Comparison of ENCODE assay signal across 9 cellular contexts in genomic region chr3:184177331-184177731, GRCh38. TPM values are rescaled to one million over a fixed set of nuclear protein-coding genes. Genes with fewer than 3 reads are reported as not detected.
DNase-seq lines count a peak whose midpoint lies in the region; TF ChIP-seq lines count a peak whose summit lies in the region.
"Had no signal": no experiment of that assay in that cellular context is flagged by ENCODE, and none has a peak within 500 bp of the region (broad histone marks: within the 10 kb centered on the region; RNA-seq: fewer than 3 reads in every experiment).

No MANE protein-coding gene starts in this region.

- peak overlapping the region; percentile 33 for H3K27ac ChIP-seq in CD8-positive, alpha-beta memory T cell (ENCODE audit: low read depth, low read length)
- H3K27ac ChIP-seq in SJSA1, result peak overlapping the region; percentile 9; the same call in 1 of the 2 replicates
- peak overlapping the region; percentile 89 for H3K27ac ChIP-seq in fibroblast of lung (ENCODE audit: insufficient read depth, low read length)
- H3K27ac ChIP-seq in prostate gland, result peak overlapping the region; percentile 83 to 88

- H2AFZ ChIP-seq in fibroblast of lung (ENCODE audit: low read length), result no peak overlapping the region

- CTCF ChIA-PET in CD8-positive, alpha-beta memory T cell (lab: Charles Lee), result no interaction called here

- H3K9me3 ChIP-seq in CD8-positive, alpha-beta memory T cell (ENCODE audit: low read length), result no peaks in the 10 kb centered on the region
- H3K9me3 ChIP-seq in SJSA1 (replicated peaks) (no peaks in the 10 kb centered on the region), fibroblast of lung (ENCODE audit: control insufficient read depth, insufficient read depth, low read depth, low read length) (no peaks in the 10 kb centered on the region), prostate gland (no peaks in the 10 kb centered on the region)

- intact Hi-C loops in prostate gland (cut with DNase I), result loop anchor here (5.0 kb wide), 1 partner anchor 40 kb away; the partner anchor contains the start of gene EIF2B5

- POLR2A ChIA-PET in CD8-positive, alpha-beta memory T cell (lab: Charles Lee), result interaction anchor here (1.0 kb wide), 1 partner anchor 42 kb away, joined by 3 read pairs; the partner anchor contains the start of gene EIF2B5

- TF ChIP-seq POLR2A in prostate gland (IDR thresholded peaks at IDR 0.05), result no peak

- peaks cover 0 to 1% of the 10 kb centered on the region in 2 donors for H3K27me3 Mint-ChIP-seq in CD8-positive, alpha-beta memory T cell

- peaks cover 32 to 48% (median 44%) of the 10 kb centered on the region in 3 donors for H3K4me1 Mint-ChIP-seq in CD8-positive, alpha-beta memory T cell

- peaks cover 44% of the 10 kb centered on the region for H3K36me3 ChIP-seq in CD8-positive, alpha-beta memory T cell (ENCODE audit: insufficient read depth, low read length)
- H3K36me3 ChIP-seq in SJSA1 (peaks cover 73% of the 10 kb centered on the region), fibroblast of lung (ENCODE audit: control insufficient read depth, insufficient read depth, low read length) (peaks cover 43% of the 10 kb centered on the region), prostate gland (peaks cover 24 to 30% of the 10 kb centered on the region in 2 donors)

- peaks cover 2% of the 10 kb centered on the region for H4K20me1 ChIP-seq in fibroblast of lung (ENCODE audit: control insufficient read depth, extremely low read depth, insufficient read depth, low read length)

- no peaks in the 10 kb centered on the region for H3K9me3 Mint-ChIP-seq in CD8-positive, alpha-beta memory T cell

- peaks cover 0 to 65% (median 20%) of the 10 kb centered on the region in 3 donors for H3K36me3 Mint-ChIP-seq in CD8-positive, alpha-beta memory T cell

- DNase-seq in CD8-positive, alpha-beta memory T cell, result no peak
- DNase-seq in SJSA1 (ENCODE audit: low read depth in 1 of 2, low spot score in 2 of 2) (no peak), fibroblast of lung (ENCODE audit: low read depth in 2 of 2) (peak; percentile 50 to 57), prostate gland (ENCODE audit: low spot score) (no peak), epidermal melanocyte (ENCODE audit: insufficient read length, low spot score) (no peak), NCI-H2081 treated with DMSO at 0.1 percent for 48 hours (lab: John Stamatoyannopoulos, UW) (no peak), NCI-H2171 (lab: John Stamatoyannopoulos, UW) (no peak)
- DNase-seq in activated T-cell treated with anti-CD3 and anti-CD28 coated beads, Interleukin-2, amount 50 U/mL, for 1 hour, result no peak
- DNase-seq: stimulated activated CD4-positive, alpha-beta T cell treated with anti-CD3 and anti-CD28 coated beads, Interleukin-2, amount 100 ng/mL, for 24 hours had no signal

- H3K27ac Mint-ChIP-seq in CD8-positive, alpha-beta memory T cell, result peak overlapping the region in 1 of 8 donors; percentile 48

- H3K27me3 ChIP-seq in CD8-positive, alpha-beta memory T cell (ENCODE audit: insufficient read depth, low read length, poor library complexity, severe bottlenecking), result no peaks in the 10 kb centered on the region
- H3K27me3 ChIP-seq in SJSA1 (replicated peaks) (no peaks in the 10 kb centered on the region), fibroblast of lung (ENCODE audit: control insufficient read depth, insufficient read depth, low read length) (no peaks in the 10 kb centered on the region), prostate gland (replicated peaks; ENCODE audit: insufficient read depth) (no peaks in the 10 kb centered on the region)

- H3K4me2 ChIP-seq in fibroblast of lung (ENCODE audit: extremely low read depth, insufficient read depth, low read length), result peak overlapping the region; percentile 85

- H3K4me3 ChIP-seq in CD8-positive, alpha-beta memory T cell (ENCODE audit: low read length), result no peak overlapping the region
- H3K4me3 ChIP-seq in SJSA1 (peak overlapping the region; percentile 88), fibroblast of lung (replicated peaks in 1 of 4; ENCODE audit: control extremely low read depth in 1 of 4, insufficient read depth in 1 of 4, low read depth in 3 of 4, low read length in 4 of 4) (peak overlapping the region; percentile 36 to 98 (median 59)), prostate gland (peak overlapping the region in 1 of 2 donors; percentile 75)

- WGBS in prostate gland, result 28% methylated on average over 4 of the region's 4 CpGs

- peak overlapping the region in 3 of 7 donors; percentile 15 to 96 (median 23) for H3K4me3 Mint-ChIP-seq in CD8-positive, alpha-beta memory T cell

- peaks cover 53% of the 10 kb centered on the region for H3K79me2 ChIP-seq in fibroblast of lung (ENCODE audit: control insufficient read depth, insufficient read depth, low read length)

- TF ChIP-seq CTCF in fibroblast of lung (conservative IDR thresholded peaks at IDR 0.05 in 1 of 2, IDR thresholded peaks at IDR 0.05 in 1 of 2; ENCODE audit: low read depth in 1 of 2, low read length in 2 of 2) (no peak), prostate gland (IDR thresholded peaks at IDR 0.05) (no peak)

- peak overlapping the region; percentile 42 for H3K9ac ChIP-seq in fibroblast of lung (ENCODE audit: insufficient read depth, low read length)

- peaks cover 25% of the 10 kb centered on the region for H3K4me1 ChIP-seq in CD8-positive, alpha-beta memory T cell (ENCODE audit: insufficient read depth, low read length)
- H3K4me1 ChIP-seq in SJSA1 (replicated peaks) (peaks cover 57% of the 10 kb centered on the region), fibroblast of lung (ENCODE audit: control insufficient read depth, extremely low read depth, insufficient read depth, low read length) (peaks cover 7% of the 10 kb centered on the region), prostate gland (replicated peaks) (peaks cover 18% of the 10 kb centered on the region)

RNA-seq across cellular contexts. Expression of gene AP2M1, which starts 2.7 kb away (rescaled TPM):
- 100 to 1,000 TPM; 268 to 270 TPM for total RNA-seq in CD8-positive, alpha-beta memory T cell
- 265 TPM for polyA plus RNA-seq in CD8-positive, alpha-beta memory T cell
- total RNA-seq in SJSA1 (2014; rRNA removed; shearing (Covaris generic)), result 282 and 609 TPM in 2 replicates
- total RNA-seq in fibroblast of lung, result 362 and 430 TPM in 2 replicates
- polyA plus RNA-seq in fibroblast of lung, result 746 and 902 TPM in 2 replicates
- polyA plus RNA-seq in fibroblast of lung (2012), result 686 and 750 TPM in 2 replicates
- 745 and 1,352 TPM in 2 replicates for polyA minus RNA-seq in fibroblast of lung (ENCODE audit: low replicate concordance)
- 100 to 1,000 TPM; 183 to 307 TPM for total RNA-seq in prostate gland

RNA-seq across cellular contexts. Expression of gene ABCF3, which starts 8.7 kb away (rescaled TPM):
- 10 to 100 TPM; 70.8 to 70.9 TPM for total RNA-seq in CD8-positive, alpha-beta memory T cell
- polyA plus RNA-seq in CD8-positive, alpha-beta memory T cell, result 54.5 TPM
- 19.2 and 28.7 TPM in 2 replicates for total RNA-seq in SJSA1 (2014; rRNA removed; shearing (Covaris generic))
- total RNA-seq in fibroblast of lung (63.9 and 65.1 TPM in 2 replicates), prostate gland (100 to 1,000 TPM in 1 of 2 donors, 10 to 100 TPM in 1; 62.9 to 103 TPM)
- 31.3 and 40.2 TPM in 2 replicates for polyA plus RNA-seq in fibroblast of lung
- 32.5 and 41.7 TPM in 2 replicates for polyA plus RNA-seq in fibroblast of lung (2012)
- 146 and 162 TPM in 2 replicates for polyA minus RNA-seq in fibroblast of lung (ENCODE audit: low replicate concordance)

RNA-seq across cellular contexts. Expression of gene DVL3, which starts 22.2 kb away (rescaled TPM):
- 10 to 100 TPM; 38.5 to 44.0 TPM for total RNA-seq in CD8-positive, alpha-beta memory T cell
- 15.4 TPM for polyA plus RNA-seq in CD8-positive, alpha-beta memory T cell
- 32.2 and 33.6 TPM in 2 replicates for total RNA-seq in SJSA1 (2014; rRNA removed; shearing (Covaris generic))
- total RNA-seq in fibroblast of lung (32.4 and 33.7 TPM in 2 replicates), prostate gland (10 to 100 TPM; 61.7 to 95.1 TPM)
- 16.5 and 19.8 TPM in 2 replicates for polyA plus RNA-seq in fibroblast of lung
- 25.9 and 39.9 TPM in 2 replicates for polyA plus RNA-seq in fibroblast of lung (2012)
- polyA minus RNA-seq in fibroblast of lung (ENCODE audit: low replicate concordance), result 47.8 and 83.9 TPM in 2 replicates

RNA-seq across cellular contexts. Expression of gene EIF2B5, which starts 42.2 kb away (rescaled TPM):
- total RNA-seq in CD8-positive, alpha-beta memory T cell, result 10 to 100 TPM; 74.8 to 83.9 TPM
- 51.6 TPM for polyA plus RNA-seq in CD8-positive, alpha-beta memory T cell
- 49.5 and 62.3 TPM in 2 replicates for total RNA-seq in SJSA1 (2014; rRNA removed; shearing (Covaris generic))
- total RNA-seq in fibroblast of lung (23.4 and 26.9 TPM in 2 replicates), prostate gland (10 to 100 TPM; 54.9 to 61.5 TPM)
- 23.8 and 26.7 TPM in 2 replicates for polyA plus RNA-seq in fibroblast of lung
- 19.0 and 26.5 TPM in 2 replicates for polyA plus RNA-seq in fibroblast of lung (2012)
- polyA minus RNA-seq in fibroblast of lung (ENCODE audit: low replicate concordance), result 24.8 and 27.7 TPM in 2 replicates

RNA-seq across cellular contexts. Expression of gene VWA5B2, which starts 52.1 kb away (rescaled TPM):
- under 1 TPM in 1 of 2 experiments, not detected in 1; 0.11 TPM for total RNA-seq in CD8-positive, alpha-beta memory T cell
- polyA plus RNA-seq in CD8-positive, alpha-beta memory T cell, result not detected
- total RNA-seq in SJSA1 (2014; rRNA removed; shearing (Covaris generic)), result not detected in 2 replicates
- total RNA-seq in fibroblast of lung (not detected in 2 replicates), prostate gland (1 to 10 TPM in 1 of 2 donors, under 1 TPM in 1; 0.46 to 7.8 TPM)
- not detected in 2 replicates for polyA plus RNA-seq in fibroblast of lung
- polyA plus RNA-seq in fibroblast of lung (2012), result 0.03 TPM in 1 of 2 replicates, not detected in the other
- polyA minus RNA-seq in fibroblast of lung (ENCODE audit: low replicate concordance), result not detected in 2 replicates

Comparison
In these comparisons a context has a peak if more than half of its experiments do, and no peak if none do; other contexts are left out.
1. DNase-seq: peak in fibroblast of lung (2 of 2); none in CD8-positive, alpha-beta memory T cell (0 of 5), SJSA1 (0 of 2), prostate gland (single experiment), epidermal melanocyte (single experiment), activated T-cell treated with anti-CD3 and anti-CD28 coated beads, Interleukin-2, amount 50 U/mL, for 1 hour (single experiment), NCI-H2081 treated with DMSO at 0.1 percent for 48 hours (single experiment) and NCI-H2171 (single experiment).
2. H3K27ac ChIP-seq: peak in every context shown above with its lines; median percentile 89 in fibroblast of lung; 86 in prostate gland; 33 in CD8-positive, alpha-beta memory T cell; 9 in SJSA1.